In genomic region chr4:148757171-148757570, GRCh38 we compare ENCODE assay signal across 19 cellular contexts.
DNase-seq lines count a peak whose midpoint lies in the region; ATAC-seq, FAIRE-seq and TF ChIP-seq lines count a peak whose summit lies in the region.
"Had no signal": no experiment of that assay in that cellular context is flagged by ENCODE, and none has a peak within 500 bp of the region (broad histone marks: within the 10 kb centered on the region; RNA-seq: fewer than 3 reads in every experiment).

No MANE protein-coding gene starts in this region.

- no TSS peak for BruUV-seq in PC-3 (replicated peaks; lab: Mats Ljungman, UMichigan)

- H3K79me2 ChIP-seq in PC-3 (ENCODE audit: low read length) = no peaks in the 10 kb centered on the region

- intact Hi-C loops in PC-3 (cut with micrococcal nuclease) (no loop called here), natural killer cell (cut with micrococcal nuclease) (no loop called here)

- no peak for FAIRE-seq in bronchial epithelial cell (lab: Jason Lieb, UNC)
- FAIRE-seq: GM12891, GM18507, H54, HepG2 had no signal

- H4K20me1 ChIP-seq in PC-3 (ENCODE audit: low read length) = no peaks in the 10 kb centered on the region
- H4K20me1 ChIP-seq: BLaER1 had no signal

- H3K9me3 Mint-ChIP-seq in natural killer cell = peaks cover 21 to 23% of the 10 kb centered on the region in 2 donors

- no peaks in the 10 kb centered on the region for H3F3A ChIP-seq in PC-3 (ENCODE audit: low read length, unreplicated experiment)

- CTCF ChIA-PET in PC-3 (lab: Charles Lee) = no interaction called here

- peak overlapping the region; percentile 53 for H3K27ac ChIP-seq in PC-3 (ENCODE audit: low read length)
- peak overlapping the region; percentile 65 for H3K27ac ChIP-seq in epithelial cell of prostate
- H3K27ac ChIP-seq: BLaER1 had no signal

- peak; percentile 50 for DNase-seq in ELR (ENCODE audit: low read depth)
- peak; percentile 49 for DNase-seq in PC-3
- DNase-seq in bronchial epithelial cell (ENCODE audit: low read depth) = peak; percentile 90
- DNase-seq in epithelial cell of prostate (ENCODE audit: low read depth, low spot score) = no peak
- DNase-seq in midbrain (lab: John Stamatoyannopoulos, UW) = no peak
- no peak for DNase-seq in GF-D8 (lab: John Stamatoyannopoulos, UW)
- no peak for DNase-seq in natural killer cell
- DNase-seq: 8988T; CD4-positive, alpha-beta memory T cell; DMS79 treated with DMSO at 0.1 percent for 48 hours; HCEC 1CT had no signal

- no peaks in the 10 kb centered on the region for H3K4me1 Mint-ChIP-seq in natural killer cell
- H3K4me1 Mint-ChIP-seq: CD14-positive monocyte; CD4-positive, alpha-beta memory T cell; GM23338 had no signal

- H3K27me3 ChIP-seq in PC-3 (ENCODE audit: low read length) (no peaks in the 10 kb centered on the region), bronchial epithelial cell (ENCODE audit: control insufficient read depth, insufficient read depth, low read length) (no peaks in the 10 kb centered on the region)
- H3K27me3 ChIP-seq: BLaER1 had no signal

- H3K36me3 Mint-ChIP-seq in natural killer cell = peaks cover 10% of the 10 kb centered on the region
- H3K36me3 Mint-ChIP-seq: CD14-positive monocyte; CD4-positive, alpha-beta memory T cell had no signal

- no peak for ATAC-seq in PC-3
- ATAC-seq in HG02970 (IDR thresholded peaks at IDR 0.05; ENCODE audit: low FRiP score, unreplicated experiment) = no peak
- ATAC-seq in natural killer cell = no peak
- ATAC-seq: GM23338, HepG2 had no signal

- POLR2A ChIA-PET in PC-3 (lab: Charles Lee; ENCODE audit: unreplicated experiment) = no interaction called here

- no peak overlapping the region for H3K27ac Mint-ChIP-seq in natural killer cell
- H3K27ac Mint-ChIP-seq: CD14-positive monocyte; CD4-positive, alpha-beta memory T cell; GM23338 had no signal

- H2AFZ ChIP-seq in PC-3 (ENCODE audit: low read length) = no peak overlapping the region
- H2AFZ ChIP-seq: GM23338 had no signal

- no peak overlapping the region for H3K4me2 ChIP-seq in PC-3 (ENCODE audit: low read length)
- H3K4me2 ChIP-seq: BLaER1, GM23338 had no signal

- no peak overlapping the region for H3K4me3 ChIP-seq in PC-3 (ENCODE audit: low read length)
- no peak overlapping the region for H3K4me3 ChIP-seq in bronchial epithelial cell (ENCODE audit: low read depth, low read length)
- H3K4me3 ChIP-seq: BLaER1, GM23338 had no signal

- no peaks in the 10 kb centered on the region for H3K9me3 ChIP-seq in PC-3 (ENCODE audit: low read length)

- H3K9ac ChIP-seq in PC-3 (ENCODE audit: low read length) = no peak overlapping the region
- H3K9ac ChIP-seq: BLaER1 had no signal

- H3K9me2 ChIP-seq in PC-3 (replicated peaks; ENCODE audit: low read length) = no peaks in the 10 kb centered on the region

- H3K27me3 Mint-ChIP-seq in natural killer cell (ENCODE audit: low read depth in 2 of 2) = no peaks in the 10 kb centered on the region

- H3K4me3 Mint-ChIP-seq in natural killer cell = no peak overlapping the region
- H3K4me3 Mint-ChIP-seq: CD14-positive monocyte; CD4-positive, alpha-beta memory T cell; GM23338 had no signal

- TF ChIP-seq CTCF in PC-3 (conservative IDR thresholded peaks at IDR 0.05; ENCODE audit: low read depth, low read length) (no peak), bronchial epithelial cell (IDR thresholded peaks at IDR 0.05; ENCODE audit: insufficient read depth, low read length, severe bottlenecking) (no peak), natural killer cell (IDR thresholded peaks at IDR 0.05) (no peak)

- H3K36me3 ChIP-seq in PC-3 (ENCODE audit: low read depth, low read length) (no peaks in the 10 kb centered on the region), bronchial epithelial cell (ENCODE audit: control insufficient read depth, insufficient read depth, low read length) (no peaks in the 10 kb centered on the region)
- H3K36me3 ChIP-seq: BLaER1 had no signal

- H3K4me1 ChIP-seq in PC-3 (ENCODE audit: insufficient read depth, low read length) = peaks cover 10% of the 10 kb centered on the region
- H3K4me1 ChIP-seq: BLaER1 had no signal

Comparison
In these comparisons a context has a peak if more than half of its experiments do, and no peak if none do; other contexts are left out.
1. DNase-seq: peak in ELR (single experiment), PC-3 (single experiment) and bronchial epithelial cell (single experiment); none in epithelial cell of prostate (single experiment), midbrain (single experiment), GF-D8 (single experiment) and natural killer cell (single experiment).